20 cellular contexts compared by ENCODE assay signal in genomic region chr17:12877953-12878669, GRCh38.
"Had no signal": no experiment of that assay in that cellular context is flagged by ENCODE, and none has a peak within 500 bp of the region (broad histone marks: within the 10 kb centered on the region; RNA-seq: fewer than 3 reads in every experiment).

No MANE protein-coding gene starts in this region.

- H3K4me3 Mint-ChIP-seq: activated naive CD4-positive, alpha-beta T cell treated with anti-CD3 and anti-CD28 coated beads for 36 hours; activated naive CD8-positive, alpha-beta T cell treated with anti-CD3 and anti-CD28 coated beads, Interleukin-2, amount 10 ng/mL, durations not matched to agents 7 days and 5 days; activated T-cell treated with anti-CD3 and anti-CD28 coated beads, Interleukin-2, amount 50 U/mL, for 4 hours; mesothelial cell of epicardium; naive thymus-derived CD8-positive, alpha-beta T cell had no signal

- H3K9me3 ChIP-seq: esophagus squamous epithelium, gastroesophageal sphincter, right atrium auricular region, upper lobe of left lung had no signal

- H3K27ac ChIP-seq: coronary artery, esophagus squamous epithelium, gastroesophageal sphincter, right atrium auricular region, upper lobe of left lung, WERI-Rb-1 had no signal

- H3K4me1 ChIP-seq: esophagus squamous epithelium, gastroesophageal sphincter, right atrium auricular region, upper lobe of left lung had no signal

- H3K27ac Mint-ChIP-seq: activated naive CD4-positive, alpha-beta T cell treated with anti-CD3 and anti-CD28 coated beads for 36 hours; activated naive CD8-positive, alpha-beta T cell treated with anti-CD3 and anti-CD28 coated beads, Interleukin-2, amount 10 ng/mL, durations not matched to agents 7 days and 5 days; mesothelial cell of epicardium; naive thymus-derived CD8-positive, alpha-beta T cell had no signal

- H3K4me3 ChIP-seq: coronary artery, esophagus squamous epithelium, gastroesophageal sphincter, right atrium auricular region, upper lobe of left lung had no signal

- DNase-seq: activated CD4-positive, CD25-positive, alpha-beta regulatory T cell treated with anti-CD3 and anti-CD28 coated beads, Interleukin-2, amount 50 U/mL, for 72 hours; activated CD8-positive, alpha-beta memory T cell treated with anti-CD3 and anti-CD28 coated beads for 24 hours; activated CD8-positive, alpha-beta memory T cell treated with anti-CD3 and anti-CD28 coated beads, Interleukin-2, amount 50 U/mL, for 4 hours; activated naive CD4-positive, alpha-beta T cell treated with anti-CD3 and anti-CD28 coated beads for 36 hours; activated naive CD8-positive, alpha-beta T cell treated with anti-CD3 and anti-CD28 coated beads, Interleukin-2, amount 10 ng/mL, durations not matched to agents 7 days and 5 days; activated T-cell treated with anti-CD3 and anti-CD28 coated beads, Interleukin-2, amount 50 U/mL, for 4 hours; amniotic stem cell; cerebellar nuclear complex; esophagus squamous epithelium; left ventricle myocardium superior; mammary epithelial cell; naive thymus-derived CD8-positive, alpha-beta T cell; stimulated activated CD4-positive, alpha-beta T cell treated with anti-CD3 and anti-CD28 coated beads, Interleukin-4, amount 100 ng/mL, for 4 hours; stimulated activated naive CD8-positive, alpha-beta T cell treated with anti-CD3 and anti-CD28 coated beads, Interleukin-15, Interleukin-2, amounts not matched to agents 100 U/mL and 50 U/mL, for 24 hours; WERI-Rb-1 had no signal

- H3K27me3 Mint-ChIP-seq: activated naive CD8-positive, alpha-beta T cell treated with anti-CD3 and anti-CD28 coated beads, Interleukin-2, amount 10 ng/mL, durations not matched to agents 7 days and 5 days had no signal

- H3K4me1 Mint-ChIP-seq: activated naive CD8-positive, alpha-beta T cell treated with anti-CD3 and anti-CD28 coated beads, Interleukin-2, amount 10 ng/mL, durations not matched to agents 7 days and 5 days; mesothelial cell of epicardium; naive thymus-derived CD8-positive, alpha-beta T cell had no signal

- H3K27me3 ChIP-seq: esophagus squamous epithelium, gastroesophageal sphincter, right atrium auricular region, upper lobe of left lung had no signal

- ATAC-seq: activated T-cell treated with anti-CD3 and anti-CD28 coated beads, Interleukin-2, amount 50 U/mL, for 4 hours; gastroesophageal sphincter; left ventricle myocardium superior; naive thymus-derived CD8-positive, alpha-beta T cell; stimulated activated naive CD8-positive, alpha-beta T cell treated with anti-CD3 and anti-CD28 coated beads, Interleukin-15, Interleukin-2, amounts not matched to agents 100 U/mL and 50 U/mL, for 24 hours had no signal

- H3K36me3 ChIP-seq: esophagus squamous epithelium, gastroesophageal sphincter, right atrium auricular region, upper lobe of left lung, WERI-Rb-1 had no signal

- H3K36me3 Mint-ChIP-seq: activated naive CD8-positive, alpha-beta T cell treated with anti-CD3 and anti-CD28 coated beads, Interleukin-2, amount 10 ng/mL, durations not matched to agents 7 days and 5 days; mesothelial cell of epicardium had no signal
